8 cellular contexts compared by ENCODE assay signal in genomic region chr4:42152507-42153504, GRCh38. TPM values are rescaled to one million over a fixed set of nuclear protein-coding genes. Genes with fewer than 3 reads are reported as not detected.
A peak's percentile ranks its signal among the peaks of the same experiment; 100 is the strongest.
DNase-seq lines count a peak whose midpoint lies in the region; ATAC-seq, FAIRE-seq and TF ChIP-seq lines count a peak whose summit lies in the region.

TSS of gene BEND4 (minus strand) at chr4:42152655. CDS start at chr4:42152143, 512 bp downstream.

- no peaks in the 10 kb centered on the region for H3K4me1 ChIP-seq in HepG2 (ENCODE audit: insufficient read depth, low read length)

- TF ChIP-seq CTCF in WI38 (IDR thresholded peaks at IDR 0.05; ENCODE audit: low read depth, low read length), result no peak
- TF ChIP-seq CTCF in HepG2 (CRISPR knock-in tag; IDR thresholded peaks at IDR 0.05), result no peak
- no peak for TF ChIP-seq CTCF in type B pancreatic cell (conservative IDR thresholded peaks at IDR 0.05)

- intact Hi-C loops in HepG2 (cut with micrococcal nuclease; ENCODE audit: unreplicated experiment) (no loop called here), sciatic nerve (cut with DNase I) (no loop called here)

- no peak within 1 kb of the TSS for H3K4me2 ChIP-seq in HepG2 (ENCODE audit: low read depth, low read length)

- no peak within 1 kb of the TSS for H3K9ac ChIP-seq in HepG2 (ENCODE audit: insufficient read depth, low read depth, low read length)

- no peaks in the 10 kb centered on the region for H3K36me3 Mint-ChIP-seq in type B pancreatic cell

- no peaks in the 10 kb centered on the region for H3K4me1 Mint-ChIP-seq in type B pancreatic cell (ENCODE audit: unreplicated experiment)

- no peak within 1 kb of the TSS for H3K27ac ChIP-seq in HepG2 (ENCODE audit: extremely low read length, insufficient read depth, low read length)

- no peak for FAIRE-seq in HepG2 (lab: Jason Lieb, UNC)

- H2AFZ ChIP-seq in HepG2 (ENCODE audit: low read length), result no peak within 1 kb of the TSS

- no peak for TF ChIP-seq POLR2A in HepG2 (IDR thresholded peaks at IDR 0.05; ENCODE audit: insufficient read depth in 1 of 2, low read depth in 2 of 2, low read length in 2 of 2)

- H3K4me3 ChIP-seq in WI38 (ENCODE audit: low read depth, low read length) (peak within 1 kb of the TSS; percentile 32), HepG2 (replicated peaks in 1 of 3; ENCODE audit: insufficient read depth in 1 of 3, low read depth in 2 of 3, low read length in 3 of 3) (no peak within 1 kb of the TSS)

- peaks cover 84% of the 10 kb centered on the region for H3K27me3 Mint-ChIP-seq in type B pancreatic cell

- no peak within 1 kb of the TSS for H3K27ac Mint-ChIP-seq in type B pancreatic cell

- POLR2A ChIA-PET in HepG2 (lab: Yijun Ruan, JAX), result no interaction called here

- ATAC-seq in HG02884 (IDR thresholded peaks at IDR 0.05; ENCODE audit: unreplicated experiment) (peak; percentile 3), HepG2 (no peak), sciatic nerve (no peak)

- CTCF ChIA-PET in HepG2 (lab: Yijun Ruan, JAX; ENCODE audit: low intra/inter-chr PET ratio, low total read pairs), result no interaction called here

- H3K36me3 ChIP-seq in HepG2 (replicated peaks in 1 of 2; ENCODE audit: control insufficient read depth in 1 of 2, insufficient read depth in 2 of 2, low read length in 2 of 2), result no peaks in the 10 kb centered on the region

- peak within 1 kb of the TSS; percentile 86 for H3K4me3 Mint-ChIP-seq in type B pancreatic cell

- in situ Hi-C loops in HepG2 (cut with HindIII; ENCODE audit: extremely low pct_ligation_motif_present, low pct_unique_long_range_greater_than_20kb), result no loop called here

- TF ChIP-seq EP300 in HepG2 (IDR thresholded peaks at IDR 0.05; ENCODE audit: low read depth in 2 of 2, low read length in 2 of 2), result no peak
- no peak for TF ChIP-seq EP300 in HepG2 (CRISPR knock-in tag; IDR thresholded peaks at IDR 0.05; ENCODE audit: borderline replicate concordance)

- BruUV-seq in HepG2 (replicated peaks; lab: Mats Ljungman, UMichigan), result no TSS peak

- H3K79me2 ChIP-seq in HepG2 (ENCODE audit: insufficient read depth, low read length), result no peaks in the 10 kb centered on the region

- no peak for TF ChIP-seq RAD21 in HepG2 (CRISPR knock-in tag; IDR thresholded peaks at IDR 0.05)

- H3K9me3 ChIP-seq in HepG2 (ENCODE audit: low read length), result no peaks in the 10 kb centered on the region

- H3K27me3 ChIP-seq in HepG2 (ENCODE audit: control insufficient read depth in 1 of 2, insufficient read depth in 2 of 2, low read length in 2 of 2), result no peaks in the 10 kb centered on the region; a peak in 1 of 5 replicates

- peak; percentile 57 for DNase-seq in activated CD8-positive, alpha-beta memory T cell treated with anti-CD3 and anti-CD28 coated beads for 24 hours
- DNase-seq in activated CD8-positive, alpha-beta memory T cell treated with anti-CD3 and anti-CD28 coated beads, Interleukin-2, amount 50 U/mL, for 48 hours, result no peak
- DNase-seq in HepG2 (ENCODE audit: low spot score) (no peak), type B pancreatic cell (ENCODE audit: extremely low spot score, unreplicated experiment) (no peak), sciatic nerve (ENCODE audit: low spot score) (no peak)
- no peak for DNase-seq in stimulated activated CD4-positive, alpha-beta T cell treated with anti-CD3 and anti-CD28 coated beads, Interleukin-4, amount 100 ng/mL, for 24 hours

- no peaks in the 10 kb centered on the region for H3K9me3 Mint-ChIP-seq in type B pancreatic cell

- WGBS in HepG2 (ENCODE audit: low lambda C conversion rate), result 50% methylated on average over 40 of the region's 49 CpGs

- H4K20me1 ChIP-seq in HepG2 (ENCODE audit: insufficient read depth, low read length), result no peaks in the 10 kb centered on the region

TF ChIP-seq in HepG2, 621 proteins besides CTCF, POLR2A, EP300 and RAD21:
- TF ChIP-seq IRX3 (CRISPR knock-in tag; IDR thresholded peaks at IDR 0.05; ENCODE audit: borderline replicate concordance, low read depth) (no peak), PTBP1 (IDR thresholded peaks at IDR 0.05; ENCODE audit: low read depth, low read length, poor library complexity, severe bottlenecking) (no peak), ZBTB7B (CRISPR knock-in tag; IDR thresholded peaks at IDR 0.05) (no peak), MED1 (CRISPR knock-in tag; IDR thresholded peaks at IDR 0.05) (no peak), ZNF629 (CRISPR knock-in tag; conservative IDR thresholded peaks at IDR 0.05) (0 out of 2 replicates have a peak, but pooled peaks have one; percentile 32), SMARCE1 (IDR thresholded peaks at IDR 0.05; ENCODE audit: borderline replicate concordance) (no peak), CREB3 (CRISPR knock-in tag; IDR thresholded peaks at IDR 0.05) (no peak)

RNA-seq across cellular contexts. Expression of gene BEND4, which starts in this region (rescaled TPM):
- total RNA-seq in HepG2 (2016; rRNA removed; fragmentation: Illumina TruSeq; extraction: Trizol) (not detected in 2 replicates), type B pancreatic cell (ENCODE audit: low replicate concordance) (0.14 and 0.31 TPM in 2 replicates), sciatic nerve (0.94 TPM)
- total RNA-seq in HepG2 (2016; cell fraction: cytosol; rRNA removed; fragmentation: Illumina TruSeq; extraction: Trizol; ENCODE audit: low read depth), result not detected in 2 replicates
- not detected in 2 replicates for total RNA-seq in HepG2 (2016; cell fraction: insoluble cytoplasmic fraction; rRNA removed; fragmentation: Illumina TruSeq; extraction: Trizol)
- not detected in 2 replicates for total RNA-seq in HepG2 (2016; cell fraction: membrane; rRNA removed; fragmentation: Illumina TruSeq; extraction: Trizol)
- total RNA-seq in HepG2 (2016; cell fraction: nucleus; rRNA removed; fragmentation: Illumina TruSeq; extraction: Trizol), result not detected in 2 replicates
- polyA plus RNA-seq in HepG2 (2011; rRNA removed), result not detected in 2 replicates
- polyA plus RNA-seq in HepG2 (2011; cell fraction: cytosol; rRNA removed), result not detected in 2 replicates
- not detected in 2 replicates for polyA plus RNA-seq in HepG2 (2011; cell fraction: nucleus; rRNA removed)
- not detected in 2 replicates for polyA plus RNA-seq in HepG2 (2012)
- polyA plus RNA-seq in HepG2 (2016; cell fraction: cytosol; fragmentation: Illumina TruSeq; extraction: Trizol; ENCODE audit: low read depth), result not detected in 2 replicates
- not detected in 2 replicates for polyA plus RNA-seq in HepG2 (2016; cell fraction: insoluble cytoplasmic fraction; fragmentation: Illumina TruSeq; extraction: Trizol; ENCODE audit: low read depth)
- polyA plus RNA-seq in HepG2 (2016; cell fraction: membrane; fragmentation: Illumina TruSeq; extraction: Trizol; ENCODE audit: low read depth), result not detected in 2 replicates
- not detected in 2 replicates for polyA plus RNA-seq in HepG2 (2016; cell fraction: nucleus; fragmentation: Illumina TruSeq; extraction: Trizol; ENCODE audit: insufficient read depth, low read depth)
- polyA minus RNA-seq in HepG2 (2011; rRNA and poly(A)+ RNA removed; ENCODE audit: low replicate concordance), result not detected in 2 replicates
- polyA minus RNA-seq in HepG2 (2011; cell fraction: cytosol; rRNA and poly(A)+ RNA removed), result not detected in 2 replicates
- polyA minus RNA-seq in HepG2 (2011; cell fraction: nucleus; rRNA and poly(A)+ RNA removed), result not detected in 2 replicates
